In genomic region chr14:61476105-61476736, GRCh38 we compare ENCODE assay signal across 9 cellular contexts.
DNase-seq lines count a peak whose midpoint lies in the region; ATAC-seq and TF ChIP-seq lines count a peak whose summit lies in the region.
"Had no signal": no experiment of that assay in that cellular context is flagged by ENCODE, and none has a peak within 500 bp of the region (broad histone marks: within the 10 kb centered on the region; RNA-seq: fewer than 3 reads in every experiment).

No MANE protein-coding gene starts in this region.

- peak overlapping the region; percentile 22 for H3K4me2 ChIP-seq in skeletal muscle satellite cell (ENCODE audit: low read length)

- no peak for TF ChIP-seq POLR2A in NB4 (IDR thresholded peaks at IDR 0.05; ENCODE audit: extremely low read depth, insufficient read length)

- no peaks in the 10 kb centered on the region for H3K27me3 ChIP-seq in skeletal muscle satellite cell (ENCODE audit: control insufficient read depth, insufficient read depth, low read length)

- H3K4me1 ChIP-seq in skeletal muscle satellite cell (ENCODE audit: control insufficient read depth, insufficient read depth, low read length): peaks cover 63% of the 10 kb centered on the region

- TF ChIP-seq CTCF in NB4 (IDR thresholded peaks at IDR 0.05; ENCODE audit: low read depth, low read length) (no peak), endothelial cell (IDR thresholded peaks at IDR 0.05; ENCODE audit: unreplicated experiment) (no peak)

- peaks cover 42% of the 10 kb centered on the region for H3K4me1 Mint-ChIP-seq in endothelial cell (ENCODE audit: unreplicated experiment)

- no peak overlapping the region for H3K4me3 Mint-ChIP-seq in endothelial cell (ENCODE audit: unreplicated experiment)

- H3K27ac Mint-ChIP-seq in endothelial cell (ENCODE audit: unreplicated experiment): peak overlapping the region; percentile 75

- DNase-seq in NB4 (ENCODE audit: low read depth): no peak
- DNase-seq in endothelial cell (ENCODE audit: low spot score): no peak
- no peak for DNase-seq in NCI-H1092 treated with DMSO at 0.1 percent for 48 hours (lab: John Stamatoyannopoulos, UW)
- no peak for DNase-seq in NCI-H1694 treated with DMSO at 0.1 percent for 48 hours (lab: John Stamatoyannopoulos, UW)
- DNase-seq: T-helper 9 cell had no signal

- H3K9ac ChIP-seq in skeletal muscle satellite cell (ENCODE audit: low read depth, low read length): peak overlapping the region; percentile 74

- H3K36me3 Mint-ChIP-seq in endothelial cell (ENCODE audit: low read depth, unreplicated experiment): peaks cover 4% of the 10 kb centered on the region

- no peaks in the 10 kb centered on the region for H3K9me3 Mint-ChIP-seq in endothelial cell (ENCODE audit: unreplicated experiment)

- peak; percentile 14 for ATAC-seq in GM18517 (IDR thresholded peaks at IDR 0.05; ENCODE audit: unreplicated experiment)
- no peak for ATAC-seq in GM18858 (IDR thresholded peaks at IDR 0.05; ENCODE audit: unreplicated experiment)
- ATAC-seq in HG03460 (IDR thresholded peaks at IDR 0.05; ENCODE audit: unreplicated experiment): no peak

- H3K27me3 Mint-ChIP-seq in endothelial cell (ENCODE audit: unreplicated experiment): peaks cover 14% of the 10 kb centered on the region

- H3K9me3 ChIP-seq in skeletal muscle satellite cell (replicated peaks; ENCODE audit: low read length): no peaks in the 10 kb centered on the region

- H3K4me3 ChIP-seq in NB4 (ENCODE audit: low read depth, low read length) (peak overlapping the region; percentile 17), skeletal muscle satellite cell (ENCODE audit: low read length) (no peak overlapping the region)

- no peaks in the 10 kb centered on the region for H3K36me3 ChIP-seq in skeletal muscle satellite cell (ENCODE audit: insufficient read depth, low read length)
